ENCODE assay signal across 27 cellular contexts in genomic region chr11:135036488-135037297, GRCh38.
"Had no signal": no experiment of that assay in that cellular context is flagged by ENCODE, and none has a peak within 500 bp of the region (broad histone marks: within the 10 kb centered on the region; RNA-seq: fewer than 3 reads in every experiment).

No MANE protein-coding gene starts in this region.

- H3K4me3 Mint-ChIP-seq: activated CD8-positive, alpha-beta memory T cell treated with anti-CD3 and anti-CD28 coated beads, Interleukin-2, amount 10 ng/mL, durations not matched to agents 7 days and 5 days; activated naive CD8-positive, alpha-beta T cell treated with anti-CD3 and anti-CD28 coated beads, Interleukin-2, amount 50 U/mL, for 24 hours; activated T-cell treated with anti-CD3 and anti-CD28 coated beads, Interleukin-2, amount 50 U/mL, for 24 hours; activated T-helper 1 cell treated with anti-CD3 and anti-CD28 coated beads, Interleukin-12 subunit alpha, Interleukin-12 subunit beta, Interleukin-2, Interleukin-4 antibody, amounts not matched to agents 30 ng/mL and 10 ng/mL and 1 ng/mL, durations not matched to agents 14 hours and 24 hours and 36 hours; brain; T-helper 2 cell treated with Interferon-gamma antibody and Interleukin-4, amounts not matched to agents 5 μg/mL and 100 μg/mL, for 36 hours; WTC11 had no signal

- FAIRE-seq: astrocyte had no signal

- H3K36me3 Mint-ChIP-seq: activated CD8-positive, alpha-beta memory T cell treated with anti-CD3 and anti-CD28 coated beads, Interleukin-2, amount 10 ng/mL, durations not matched to agents 7 days and 5 days; activated naive CD4-positive, alpha-beta T cell treated with anti-CD3 and anti-CD28 coated beads, Interleukin-2, amount 50 U/mL, for 72 hours; brain had no signal

- H3K9me3 Mint-ChIP-seq: activated T-cell treated with anti-CD3 and anti-CD28 coated beads, Interleukin-2, amount 50 U/mL, for 24 hours; activated T-helper 1 cell treated with anti-CD3 and anti-CD28 coated beads, Interleukin-12 subunit alpha, Interleukin-12 subunit beta, Interleukin-2, Interleukin-4 antibody, amounts not matched to agents 30 ng/mL and 10 ng/mL and 1 ng/mL, durations not matched to agents 14 hours and 24 hours and 36 hours; T-helper 2 cell treated with Interferon-gamma antibody and Interleukin-4, amounts not matched to agents 5 μg/mL and 100 μg/mL, for 36 hours had no signal

- DNase-seq: activated CD4-positive, alpha-beta T cell treated with anti-CD3 and anti-CD28 coated beads for 48 hours; activated CD4-positive, alpha-beta T cell treated with anti-CD3 and anti-CD28 coated beads, Interleukin-2, amount 50 U/mL, for 48 hours; activated CD4-positive, CD25-positive, alpha-beta regulatory T cell treated with anti-CD3 and anti-CD28 coated beads, Interleukin-2, amount 50 U/mL, for 72 hours; activated CD8-positive, alpha-beta memory T cell treated with anti-CD3 and anti-CD28 coated beads, Interleukin-2, amount 10 ng/mL, durations not matched to agents 7 days and 5 days; activated effector memory CD4-positive, alpha-beta T cell treated with Interleukin-2 at 50 U/mL for 16 hours; activated naive CD4-positive, alpha-beta T cell treated with Interleukin-2 at 50 U/mL for 16 hours; activated naive CD8-positive, alpha-beta T cell treated with anti-CD3 and anti-CD28 coated beads, Interleukin-2, amount 50 U/mL, for 24 hours; activated T-cell treated with anti-CD3 and anti-CD28 coated beads, Interleukin-2, amount 50 U/mL, for 24 hours; amniotic stem cell; KG1; NCI-H1092; NCI-H1436 treated with DMSO at 0.1 percent for 48 hours; NCI-H187; NCI-H2081; NCI-H2171 treated with DMSO at 0.1 percent for 48 hours; NCI-H226; NCI-H774; NK-92 treated with Interleukin-12 subunit alpha and Interleukin-12 subunit beta, amount 100 ng/mL, for 24 hours; OCI-M1; RPMI8226; SW 1271 had no signal

- H3K27ac Mint-ChIP-seq: activated CD8-positive, alpha-beta memory T cell treated with anti-CD3 and anti-CD28 coated beads, Interleukin-2, amount 10 ng/mL, durations not matched to agents 7 days and 5 days; activated naive CD4-positive, alpha-beta T cell treated with anti-CD3 and anti-CD28 coated beads, Interleukin-2, amount 50 U/mL, for 72 hours; activated naive CD8-positive, alpha-beta T cell treated with anti-CD3 and anti-CD28 coated beads, Interleukin-2, amount 50 U/mL, for 24 hours; activated T-cell treated with anti-CD3 and anti-CD28 coated beads, Interleukin-2, amount 50 U/mL, for 24 hours; activated T-helper 1 cell treated with anti-CD3 and anti-CD28 coated beads, Interleukin-12 subunit alpha, Interleukin-12 subunit beta, Interleukin-2, Interleukin-4 antibody, amounts not matched to agents 30 ng/mL and 10 ng/mL and 1 ng/mL, durations not matched to agents 14 hours and 24 hours and 36 hours; brain; T-helper 2 cell treated with Interferon-gamma antibody and Interleukin-4, amounts not matched to agents 5 μg/mL and 100 μg/mL, for 36 hours; WTC11 had no signal

- H3K4me1 Mint-ChIP-seq: activated CD8-positive, alpha-beta memory T cell treated with anti-CD3 and anti-CD28 coated beads, Interleukin-2, amount 10 ng/mL, durations not matched to agents 7 days and 5 days; activated naive CD8-positive, alpha-beta T cell treated with anti-CD3 and anti-CD28 coated beads, Interleukin-2, amount 50 U/mL, for 24 hours had no signal

- H3K27me3 Mint-ChIP-seq: activated CD8-positive, alpha-beta memory T cell treated with anti-CD3 and anti-CD28 coated beads, Interleukin-2, amount 10 ng/mL, durations not matched to agents 7 days and 5 days had no signal
